Comparison of ENCODE assay signal across 8 cellular contexts in genomic region chr3:129439381-129439816, GRCh38. TPM values are rescaled to one million over a fixed set of nuclear protein-coding genes. Genes with fewer than 3 reads are reported as not detected.
DNase-seq lines count a peak whose midpoint lies in the region; ATAC-seq and TF ChIP-seq lines count a peak whose summit lies in the region.

No MANE protein-coding gene starts in this region.

- TF ChIP-seq EP300 in gastroesophageal sphincter (IDR thresholded peaks at IDR 0.05): no peak

- TF ChIP-seq POLR2A in gastroesophageal sphincter (IDR thresholded peaks at IDR 0.05): peak in 1 of 2 donors; percentile 71

- intact Hi-C loops in activated T-helper 1 cell treated with anti-CD3 and anti-CD28 coated beads, Interleukin-12 subunit alpha, Interleukin-12 subunit beta, Interleukin-2, Interleukin-4 antibody, amounts not matched to agents 30 ng/mL and 10 ng/mL and 1 ng/mL, durations not matched to agents 14 hours and 24 hours and 36 hours (cut with micrococcal nuclease): loop anchor here (5.0 kb wide), 1 partner anchor 1458 kb away; no protein-coding TSS in a partner anchor

- H3K27me3 Mint-ChIP-seq in activated T-helper 1 cell treated with anti-CD3 and anti-CD28 coated beads, Interleukin-12 subunit alpha, Interleukin-12 subunit beta, Interleukin-2, Interleukin-4 antibody, amounts not matched to agents 30 ng/mL and 10 ng/mL and 1 ng/mL, durations not matched to agents 14 hours and 24 hours and 36 hours (ENCODE audit: insufficient read depth): no peaks in the 10 kb centered on the region
- H3K27me3 Mint-ChIP-seq in osteocyte (ENCODE audit: unreplicated experiment): no peaks in the 10 kb centered on the region

- no peak for TF ChIP-seq CTCF in gastroesophageal sphincter (IDR thresholded peaks at IDR 0.05)
- TF ChIP-seq CTCF in osteocyte (IDR thresholded peaks at IDR 0.05): no peak
- no peak for TF ChIP-seq CTCF in GM10266 (IDR thresholded peaks at IDR 0.05; ENCODE audit: control insufficient read depth, insufficient read depth, low read depth, missing control alignments)

- 0% methylated on average over 2 to 5 of the region's 16 CpGs for WGBS in gastroesophageal sphincter (ENCODE audit: low coverage in 1 of 2), 2 donors

- no peaks in the 10 kb centered on the region for H3K9me3 ChIP-seq in ES-I3 (ENCODE audit: control insufficient read depth, insufficient read depth, low read length)
- no peaks in the 10 kb centered on the region for H3K9me3 ChIP-seq in gastroesophageal sphincter

- H3K27ac ChIP-seq in gastroesophageal sphincter: peak overlapping the region; percentile 19 to 92 (median 89)

- H3K4me3 Mint-ChIP-seq in activated T-helper 1 cell treated with anti-CD3 and anti-CD28 coated beads, Interleukin-12 subunit alpha, Interleukin-12 subunit beta, Interleukin-2, Interleukin-4 antibody, amounts not matched to agents 30 ng/mL and 10 ng/mL and 1 ng/mL, durations not matched to agents 14 hours and 24 hours and 36 hours: peak overlapping the region; percentile 89
- peak overlapping the region; percentile 95 for H3K4me3 Mint-ChIP-seq in osteocyte (ENCODE audit: unreplicated experiment)

- H3K36me3 ChIP-seq in ES-I3 (ENCODE audit: insufficient read depth, low read length): peaks cover 17% of the 10 kb centered on the region
- peaks cover 0 to 24% of the 10 kb centered on the region in 2 donors for H3K36me3 ChIP-seq in gastroesophageal sphincter

- ATAC-seq in HG02588 (IDR thresholded peaks at IDR 0.05; ENCODE audit: unreplicated experiment) (peak; percentile 17), gastroesophageal sphincter (no peak)

- peak overlapping the region; percentile 98 for H3K27ac Mint-ChIP-seq in activated T-helper 1 cell treated with anti-CD3 and anti-CD28 coated beads, Interleukin-12 subunit alpha, Interleukin-12 subunit beta, Interleukin-2, Interleukin-4 antibody, amounts not matched to agents 30 ng/mL and 10 ng/mL and 1 ng/mL, durations not matched to agents 14 hours and 24 hours and 36 hours
- peak overlapping the region; percentile 94 for H3K27ac Mint-ChIP-seq in osteocyte (ENCODE audit: unreplicated experiment)

- no peaks in the 10 kb centered on the region for H3K27me3 ChIP-seq in gastroesophageal sphincter

- peak overlapping the region; percentile 98 for H3K9ac ChIP-seq in ES-I3 (ENCODE audit: low read depth, low read length)

- peaks cover 15% of the 10 kb centered on the region for H3K4me1 ChIP-seq in ES-I3 (ENCODE audit: insufficient read depth, low read length)
- H3K4me1 ChIP-seq in gastroesophageal sphincter: peaks cover 17 to 86% (median 29%) of the 10 kb centered on the region in 3 donors

- DNase-seq in NCI-H526 treated with DMSO at 0.1 percent for 48 hours (lab: John Stamatoyannopoulos, UW) (peak; percentile 61), osteocyte (ENCODE audit: extremely low spot score, unreplicated experiment) (no peak), H4 (ENCODE audit: low spot score) (no peak), GM10266 (ENCODE audit: extremely low spot score) (no peak)
- DNase-seq in activated T-helper 1 cell treated with anti-CD3 and anti-CD28 coated beads, Interleukin-12 subunit alpha, Interleukin-12 subunit beta, Interleukin-2, Interleukin-4 antibody, amounts not matched to agents 30 ng/mL and 10 ng/mL and 1 ng/mL, durations not matched to agents 14 hours and 24 hours and 36 hours (ENCODE audit: low spot score): no peak

- peaks cover 68% of the 10 kb centered on the region for H3K4me1 Mint-ChIP-seq in activated T-helper 1 cell treated with anti-CD3 and anti-CD28 coated beads, Interleukin-12 subunit alpha, Interleukin-12 subunit beta, Interleukin-2, Interleukin-4 antibody, amounts not matched to agents 30 ng/mL and 10 ng/mL and 1 ng/mL, durations not matched to agents 14 hours and 24 hours and 36 hours (ENCODE audit: low read depth)
- H3K4me1 Mint-ChIP-seq in osteocyte (ENCODE audit: unreplicated experiment): peaks cover 58% of the 10 kb centered on the region

- H3K36me3 Mint-ChIP-seq in activated T-helper 1 cell treated with anti-CD3 and anti-CD28 coated beads, Interleukin-12 subunit alpha, Interleukin-12 subunit beta, Interleukin-2, Interleukin-4 antibody, amounts not matched to agents 30 ng/mL and 10 ng/mL and 1 ng/mL, durations not matched to agents 14 hours and 24 hours and 36 hours (ENCODE audit: low read depth): peaks cover 20% of the 10 kb centered on the region
- H3K36me3 Mint-ChIP-seq in osteocyte (ENCODE audit: unreplicated experiment): peaks cover 21% of the 10 kb centered on the region

- peak overlapping the region; percentile 75 to 86 for H3K4me3 ChIP-seq in gastroesophageal sphincter

- H3K9me3 Mint-ChIP-seq in activated T-helper 1 cell treated with anti-CD3 and anti-CD28 coated beads, Interleukin-12 subunit alpha, Interleukin-12 subunit beta, Interleukin-2, Interleukin-4 antibody, amounts not matched to agents 30 ng/mL and 10 ng/mL and 1 ng/mL, durations not matched to agents 14 hours and 24 hours and 36 hours: no peaks in the 10 kb centered on the region
- H3K9me3 Mint-ChIP-seq in osteocyte (ENCODE audit: unreplicated experiment): no peaks in the 10 kb centered on the region

RNA-seq across cellular contexts. Expression of gene MBD4, which starts 0.3 kb away (rescaled TPM):
- 44.1 and 53.3 TPM in 2 replicates for total RNA-seq in activated T-helper 1 cell treated with anti-CD3 and anti-CD28 coated beads, Interleukin-12 subunit alpha, Interleukin-12 subunit beta, Interleukin-2, Interleukin-4 antibody, amounts not matched to agents 30 ng/mL and 10 ng/mL and 1 ng/mL, durations not matched to agents 14 hours and 24 hours and 36 hours
- total RNA-seq in gastroesophageal sphincter (10 to 100 TPM; 11.4 to 38.6 (median 18.8) TPM), osteocyte (23.1 and 24.2 TPM in 2 replicates)
- total RNA-seq in H4 (2014; rRNA removed; shearing (Covaris generic)): 35.4 and 40.5 TPM in 2 replicates

RNA-seq across cellular contexts. Expression of gene IFT122, which starts 0.6 kb away (rescaled TPM):
- total RNA-seq in activated T-helper 1 cell treated with anti-CD3 and anti-CD28 coated beads, Interleukin-12 subunit alpha, Interleukin-12 subunit beta, Interleukin-2, Interleukin-4 antibody, amounts not matched to agents 30 ng/mL and 10 ng/mL and 1 ng/mL, durations not matched to agents 14 hours and 24 hours and 36 hours: 10.0 and 14.7 TPM in 2 replicates
- total RNA-seq in gastroesophageal sphincter: 10 to 100 TPM; 18.1 to 38.3 (median 26.8) TPM
- 23.2 and 25.9 TPM in 2 replicates for total RNA-seq in osteocyte
- 12.4 and 23.6 TPM in 2 replicates for total RNA-seq in H4 (2014; rRNA removed; shearing (Covaris generic))

RNA-seq across cellular contexts. Expression of gene EFCAB12, which starts 11.0 kb away (rescaled TPM):
- total RNA-seq in activated T-helper 1 cell treated with anti-CD3 and anti-CD28 coated beads, Interleukin-12 subunit alpha, Interleukin-12 subunit beta, Interleukin-2, Interleukin-4 antibody, amounts not matched to agents 30 ng/mL and 10 ng/mL and 1 ng/mL, durations not matched to agents 14 hours and 24 hours and 36 hours: 0.32 and 0.34 TPM in 2 replicates
- total RNA-seq in gastroesophageal sphincter: under 1 TPM in 2 of 4 donors, not detected in 2; 0.08 to 0.47 TPM
- total RNA-seq in osteocyte: 0.08 and 0.30 TPM in 2 replicates
- 0.06 TPM in 1 of 2 replicates, not detected in the other for total RNA-seq in H4 (2014; rRNA removed; shearing (Covaris generic))
